Comparison of ENCODE assay signal across 14 cellular contexts in the genomic region with DNA sequence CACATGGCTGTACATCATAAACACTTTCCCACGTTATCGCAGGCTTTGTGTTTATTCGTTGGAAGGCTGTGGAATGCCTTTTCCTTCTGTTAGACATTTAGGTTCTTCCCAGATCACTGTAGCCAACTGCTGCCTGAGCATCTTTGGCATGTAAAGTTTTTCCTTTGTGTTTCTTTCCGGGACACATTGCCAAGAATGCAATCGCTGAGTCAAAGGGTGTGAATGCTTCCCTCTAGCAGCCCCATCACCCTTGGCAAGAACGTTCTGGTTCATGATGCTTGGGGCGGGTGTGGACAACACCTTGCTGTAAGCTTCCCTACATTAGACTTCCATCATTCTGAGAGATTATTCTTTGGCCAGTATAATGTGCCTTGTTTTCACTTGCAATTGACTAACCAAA.
DNase-seq lines count a peak whose midpoint lies in the region; ATAC-seq, FAIRE-seq and TF ChIP-seq lines count a peak whose summit lies in the region.
"Had no signal": no experiment of that assay in that cellular context is flagged by ENCODE, and none has a peak within 500 bp of the region (broad histone marks: within the 10 kb centered on the region; RNA-seq: fewer than 3 reads in every experiment).

No MANE protein-coding gene starts in this region.

- H3K9ac ChIP-seq in astrocyte (ENCODE audit: low read length) = peak overlapping the region; percentile 68

- FAIRE-seq in astrocyte (lab: Jason Lieb, UNC) (peak; percentile 97), urothelium cell line (lab: Jason Lieb, UNC) (peak; percentile 67)

- POLR2A ChIA-PET in activated CD4-positive, alpha-beta memory T cell treated with anti-CD3 and anti-CD28 coated beads for 36 hours (lab: Charles Lee) = no interaction called here

- peak; percentile 45 for ATAC-seq in left ventricle myocardium superior
- ATAC-seq in natural killer cell = no peak

- H3K27ac ChIP-seq in right atrium auricular region (no peak overlapping the region), astrocyte (ENCODE audit: low read depth, low read length) (peak overlapping the region; percentile 93)

- TF ChIP-seq CTCF in right atrium auricular region (IDR thresholded peaks at IDR 0.05) = no peak
- no peak for TF ChIP-seq CTCF in astrocyte (IDR thresholded peaks at IDR 0.05; ENCODE audit: insufficient read depth, low read depth, low read length)
- TF ChIP-seq CTCF in natural killer cell (IDR thresholded peaks at IDR 0.05) = no peak

- intact Hi-C loops in left ventricle myocardium superior (cut with micrococcal nuclease) = no loop called here
- intact Hi-C loops in activated CD4-positive, alpha-beta memory T cell treated with anti-CD3 and anti-CD28 coated beads for 36 hours (cut with micrococcal nuclease) = no loop called here
- intact Hi-C loops in natural killer cell (cut with micrococcal nuclease) = no loop called here

- no peak overlapping the region for H3K4me3 Mint-ChIP-seq in astrocyte (ENCODE audit: unreplicated experiment)
- no peak overlapping the region for H3K4me3 Mint-ChIP-seq in activated CD4-positive, alpha-beta memory T cell treated with anti-CD3 and anti-CD28 coated beads for 36 hours
- H3K4me3 Mint-ChIP-seq in natural killer cell = no peak overlapping the region
- H3K4me3 Mint-ChIP-seq: activated CD4-positive, alpha-beta T cell treated with anti-CD3 and anti-CD28 coated beads, Interleukin-2, amount 10 ng/mL, durations not matched to agents 7 days and 5 days; central memory CD8-positive, alpha-beta T cell; type B pancreatic cell had no signal

- H3K4me2 ChIP-seq in astrocyte (ENCODE audit: low read length) = peak overlapping the region; percentile 72

- H3K4me1 Mint-ChIP-seq in astrocyte (ENCODE audit: low read depth, unreplicated experiment) (peaks cover 2% of the 10 kb centered on the region), natural killer cell (no peaks in the 10 kb centered on the region)
- H3K4me1 Mint-ChIP-seq in activated CD4-positive, alpha-beta memory T cell treated with anti-CD3 and anti-CD28 coated beads for 36 hours (ENCODE audit: low read depth) = peaks cover 3% of the 10 kb centered on the region
- H3K4me1 Mint-ChIP-seq: activated CD4-positive, alpha-beta T cell treated with anti-CD3 and anti-CD28 coated beads, Interleukin-2, amount 10 ng/mL, durations not matched to agents 7 days and 5 days; central memory CD8-positive, alpha-beta T cell had no signal

- H3K79me2 ChIP-seq in astrocyte (ENCODE audit: insufficient read depth, low read length) = no peaks in the 10 kb centered on the region

- H3K36me3 Mint-ChIP-seq in astrocyte (ENCODE audit: low read depth, unreplicated experiment) (peaks cover 3% of the 10 kb centered on the region), natural killer cell (no peaks in the 10 kb centered on the region)
- no peaks in the 10 kb centered on the region for H3K36me3 Mint-ChIP-seq in activated CD4-positive, alpha-beta memory T cell treated with anti-CD3 and anti-CD28 coated beads for 36 hours
- H3K36me3 Mint-ChIP-seq: type B pancreatic cell had no signal

- CTCF ChIA-PET in activated CD4-positive, alpha-beta memory T cell treated with anti-CD3 and anti-CD28 coated beads for 36 hours (lab: Charles Lee) = no interaction called here

- H3K36me3 ChIP-seq in right atrium auricular region (no peaks in the 10 kb centered on the region), astrocyte (ENCODE audit: insufficient read depth, low read length) (no peaks in the 10 kb centered on the region)
- H3K36me3 ChIP-seq: BE2C had no signal

- H3K4me1 ChIP-seq in right atrium auricular region (peaks cover 0 to 12% of the 10 kb centered on the region in 2 donors), astrocyte (ENCODE audit: insufficient read depth, low read length) (peaks cover 19% of the 10 kb centered on the region)
- H3K4me1 ChIP-seq: BE2C had no signal

- DNase-seq in left ventricle myocardium superior = no peak
- no peak for DNase-seq in right atrium auricular region (ENCODE audit: low spot score)
- peak; percentile 97 for DNase-seq in astrocyte (ENCODE audit: low read depth)
- DNase-seq in iPS-NIHi11 (ENCODE audit: low spot score) = peak; percentile 43
- peak; percentile 75 for DNase-seq in urothelium cell line (ENCODE audit: low spot score)
- DNase-seq in activated CD4-positive, alpha-beta memory T cell treated with anti-CD3 and anti-CD28 coated beads for 36 hours = no peak
- DNase-seq in NCI-H187 (lab: John Stamatoyannopoulos, UW) = no peak
- DNase-seq in natural killer cell = no peak
- DNase-seq: activated CD4-positive, alpha-beta T cell treated with anti-CD3 and anti-CD28 coated beads, Interleukin-2, amount 10 ng/mL, durations not matched to agents 7 days and 5 days; BE2C; KG1 had no signal

- H3K27ac Mint-ChIP-seq in astrocyte (ENCODE audit: unreplicated experiment) = no peak overlapping the region
- no peak overlapping the region for H3K27ac Mint-ChIP-seq in activated CD4-positive, alpha-beta memory T cell treated with anti-CD3 and anti-CD28 coated beads for 36 hours
- no peak overlapping the region for H3K27ac Mint-ChIP-seq in natural killer cell
- H3K27ac Mint-ChIP-seq: activated CD4-positive, alpha-beta T cell treated with anti-CD3 and anti-CD28 coated beads, Interleukin-2, amount 10 ng/mL, durations not matched to agents 7 days and 5 days; type B pancreatic cell had no signal

- no peak overlapping the region for H2AFZ ChIP-seq in astrocyte (ENCODE audit: low read depth, low read length)

- H3K4me3 ChIP-seq in right atrium auricular region (no peak overlapping the region), astrocyte (ENCODE audit: insufficient read depth, low read depth, low read length) (peak overlapping the region; percentile 14)
- H3K4me3 ChIP-seq: lung had no signal

- no peaks in the 10 kb centered on the region for H4K20me1 ChIP-seq in astrocyte (ENCODE audit: insufficient read depth, low read length)

- no peaks in the 10 kb centered on the region for H3K9me3 ChIP-seq in right atrium auricular region
- no peaks in the 10 kb centered on the region for H3K9me3 ChIP-seq in astrocyte (ENCODE audit: insufficient read depth, low read depth, low read length)
- H3K9me3 ChIP-seq: BE2C had no signal

- H3K9me3 Mint-ChIP-seq in astrocyte (ENCODE audit: unreplicated experiment) (no peaks in the 10 kb centered on the region), natural killer cell (no peaks in the 10 kb centered on the region)
- H3K9me3 Mint-ChIP-seq in activated CD4-positive, alpha-beta memory T cell treated with anti-CD3 and anti-CD28 coated beads for 36 hours = no peaks in the 10 kb centered on the region
- H3K9me3 Mint-ChIP-seq: activated CD4-positive, alpha-beta T cell treated with anti-CD3 and anti-CD28 coated beads, Interleukin-2, amount 10 ng/mL, durations not matched to agents 7 days and 5 days; central memory CD8-positive, alpha-beta T cell; type B pancreatic cell had no signal

- H3K27me3 Mint-ChIP-seq in astrocyte (ENCODE audit: low read depth, unreplicated experiment) = peaks cover 31% of the 10 kb centered on the region
- H3K27me3 Mint-ChIP-seq in activated CD4-positive, alpha-beta memory T cell treated with anti-CD3 and anti-CD28 coated beads for 36 hours = peaks cover 4% of the 10 kb centered on the region
- H3K27me3 Mint-ChIP-seq in natural killer cell (ENCODE audit: low read depth in 2 of 2) = peaks cover 10 to 18% of the 10 kb centered on the region in 2 donors

- no peaks in the 10 kb centered on the region for H3K27me3 ChIP-seq in right atrium auricular region
- H3K27me3 ChIP-seq in astrocyte (ENCODE audit: insufficient read depth, low read length) = no peaks in the 10 kb centered on the region
- H3K27me3 ChIP-seq: BE2C had no signal

Comparison
In these comparisons a context has a peak if more than half of its experiments do, and no peak if none do; other contexts are left out.
1. DNase-seq: peak in astrocyte (single experiment), iPS-NIHi11 (single experiment) and urothelium cell line (single experiment); none in left ventricle myocardium superior (single experiment), right atrium auricular region (single experiment), activated CD4-positive, alpha-beta memory T cell treated with anti-CD3 and anti-CD28 coated beads for 36 hours (single experiment), NCI-H187 (0 of 2) and natural killer cell (single experiment).